ENCODE assay signal across 32 cellular contexts in genomic region chr2:174350593-174351181, GRCh38. TPM values are rescaled to one million over a fixed set of nuclear protein-coding genes. Genes with fewer than 3 reads are reported as not detected.
"Had no signal": no experiment of that assay in that cellular context is flagged by ENCODE, and none has a peak within 500 bp of the region (broad histone marks: within the 10 kb centered on the region; RNA-seq: fewer than 3 reads in every experiment).

No MANE protein-coding gene starts in this region.

- H3K27me3 ChIP-seq: testis, tibial artery had no signal

- H3K4me1 Mint-ChIP-seq: memory B cell; naive B cell; neural crest cell; stimulated activated effector memory CD8-positive, alpha-beta T cell treated with anti-CD3 and anti-CD28 coated beads, Interleukin-12 subunit alpha, Interleukin-12 subunit beta, amount 100 ng/mL, for 72 hours had no signal

- H3K9me3 Mint-ChIP-seq: effector memory CD8-positive, alpha-beta T cell; memory B cell; naive B cell; natural killer cell treated with Interleukin-12 subunit alpha and Interleukin-12 subunit beta and Interleukin-15 and Interleukin-18, amount 100 ng/mL, for 72 hours; neural crest cell; stimulated activated effector memory CD8-positive, alpha-beta T cell treated with anti-CD3 and anti-CD28 coated beads, Interleukin-12 subunit alpha, Interleukin-12 subunit beta, amount 100 ng/mL, for 72 hours; type B pancreatic cell had no signal

- H3K4me3 ChIP-seq: coronary artery, esophagus squamous epithelium, heart right ventricle, left ventricle myocardium inferior, lung, mucosa of descending colon, testis, tibial artery had no signal

- H3K9me3 ChIP-seq: esophagus squamous epithelium, heart right ventricle, left ventricle myocardium inferior, mucosa of descending colon, neutrophil, testis, tibial artery had no signal

- H3K27me3 Mint-ChIP-seq: effector memory CD8-positive, alpha-beta T cell; memory B cell had no signal

- H3K27ac ChIP-seq: coronary artery, esophagus squamous epithelium, heart right ventricle, left ventricle myocardium inferior, neutrophil, parathyroid adenoma, testis, tibial artery had no signal

- ATAC-seq: effector memory CD8-positive, alpha-beta T cell; heart right ventricle; mucosa of descending colon; natural killer cell treated with Interleukin-12 subunit alpha and Interleukin-12 subunit beta and Interleukin-15 and Interleukin-18, amount 100 ng/mL, for 72 hours; sciatic nerve; stimulated activated effector memory CD8-positive, alpha-beta T cell treated with anti-CD3 and anti-CD28 coated beads, Interleukin-12 subunit alpha, Interleukin-12 subunit beta, amount 100 ng/mL, for 72 hours; stimulated activated naive CD8-positive, alpha-beta T cell treated with anti-CD3 and anti-CD28 coated beads, Interleukin-15, Interleukin-2, amounts not matched to agents 100 U/mL and 50 U/mL, for 24 hours had no signal

- H3K4me3 Mint-ChIP-seq: effector memory CD8-positive, alpha-beta T cell; memory B cell; naive B cell; natural killer cell treated with Interleukin-12 subunit alpha and Interleukin-12 subunit beta and Interleukin-15 and Interleukin-18, amount 100 ng/mL, for 72 hours; neural crest cell; stimulated activated effector memory CD8-positive, alpha-beta T cell treated with anti-CD3 and anti-CD28 coated beads, Interleukin-12 subunit alpha, Interleukin-12 subunit beta, amount 100 ng/mL, for 72 hours; type B pancreatic cell had no signal

- H3K27ac Mint-ChIP-seq: effector memory CD8-positive, alpha-beta T cell; memory B cell; naive B cell; natural killer cell treated with Interleukin-12 subunit alpha and Interleukin-12 subunit beta and Interleukin-15 and Interleukin-18, amount 100 ng/mL, for 72 hours; progenitor cell of endocrine pancreas; stimulated activated effector memory CD8-positive, alpha-beta T cell treated with anti-CD3 and anti-CD28 coated beads, Interleukin-12 subunit alpha, Interleukin-12 subunit beta, amount 100 ng/mL, for 72 hours; type B pancreatic cell had no signal

- H3K4me1 ChIP-seq: esophagus squamous epithelium, heart right ventricle, left ventricle myocardium inferior, parathyroid adenoma, testis, tibial artery had no signal

- DNase-seq: dermis blood vessel endothelial cell; effector memory CD8-positive, alpha-beta T cell; esophagus squamous epithelium; foreskin melanocyte; glutamatergic neuron; heart right ventricle; hippocampal formation; left cardiac atrium; left ventricle myocardium inferior; mucosa of descending colon; naive B cell; stimulated activated CD4-positive, alpha-beta T cell treated with anti-CD3 and anti-CD28 coated beads, Interleukin-2, amount 100 ng/mL, for 24 hours; stimulated activated CD4-positive, alpha-beta T cell treated with anti-CD3 and anti-CD28 coated beads, Interleukin-4, amount 100 ng/mL, for 24 hours; stimulated activated naive CD8-positive, alpha-beta T cell treated with anti-CD3 and anti-CD28 coated beads, Interleukin-15, Interleukin-2, amounts not matched to agents 100 U/mL and 50 U/mL, for 24 hours; substantia nigra; testis; tibial artery had no signal

RNA-seq across cellular contexts. Expression of gene SP9, which starts 15.9 kb away (rescaled TPM):
- total RNA-seq: chondrocyte; dermis blood vessel endothelial cell; esophagus squamous epithelium; kidney epithelial cell; left cardiac atrium; left ventricle myocardium inferior; lung; mucosa of descending colon; natural killer cell treated with Interleukin-12 subunit alpha and Interleukin-12 subunit beta and Interleukin-15 and Interleukin-18, amount 100 ng/mL, for 72 hours; osteoblast; progenitor cell of endocrine pancreas; sciatic nerve; urinary bladder had no signal
- polyA plus RNA-seq: heart right ventricle, lung, urinary bladder had no signal
